ENCODE assay signal across 15 cellular contexts in genomic region chr9:130542457-130543228, GRCh38. TPM values are rescaled to one million over a fixed set of nuclear protein-coding genes. Genes with fewer than 3 reads are reported as not detected.
DNase-seq lines count a peak whose midpoint lies in the region; ATAC-seq and TF ChIP-seq lines count a peak whose summit lies in the region.
"Had no signal": no experiment of that assay in that cellular context is flagged by ENCODE, and none has a peak within 500 bp of the region (broad histone marks: within the 10 kb centered on the region; RNA-seq: fewer than 3 reads in every experiment).

No MANE protein-coding gene starts in this region.

- POLR2A ChIA-PET in HCT116 (lab: Charles Lee): no interaction called here

- CTCF ChIA-PET in HCT116 (lab: Charles Lee): interaction anchor here (1.0 kb wide), 1 partner anchor 142 kb away, joined by 3 read pairs; no protein-coding TSS in a partner anchor

- BruUV-seq in HCT116 (replicated peaks; lab: Mats Ljungman, UMichigan): no TSS peak

- peaks cover 22% of the 10 kb centered on the region for H3K27me3 Mint-ChIP-seq in activated CD4-positive, alpha-beta T cell treated with anti-CD3 and anti-CD28 coated beads, Interleukin-2, amount 10 ng/mL, durations not matched to agents 24 days and 14 days

- H4K20me1 ChIP-seq in BLaER1 treated with 17β-estradiol and CSF1 and Interleukin-3, amounts not matched to agents 10 nM and 100 nM: no peaks in the 10 kb centered on the region; a peak in 1 of 22 replicates
- no peaks in the 10 kb centered on the region for H4K20me1 ChIP-seq in HCT116 (ENCODE audit: insufficient read depth)

- H3K9me2 ChIP-seq in HCT116 (ENCODE audit: insufficient read depth): no peaks in the 10 kb centered on the region

- H3K27ac Mint-ChIP-seq in activated CD4-positive, alpha-beta T cell treated with anti-CD3 and anti-CD28 coated beads, Interleukin-2, amount 10 ng/mL, durations not matched to agents 24 days and 14 days: no peak overlapping the region
- H3K27ac Mint-ChIP-seq: activated B cell treated with CpG ODN at 0.5 μM for 24 hours; activated naive CD4-positive, alpha-beta T cell treated with anti-CD3 and anti-CD28 coated beads, Interleukin-2, amount 10 ng/mL, durations not matched to agents 7 days and 5 days; B cell; progenitor cell of endocrine pancreas had no signal

- H3K9me3 ChIP-seq in BLaER1 treated with 17β-estradiol and CSF1 and Interleukin-3, amounts not matched to agents 10 nM and 100 nM (replicated peaks in 1 of 11): no peaks in the 10 kb centered on the region
- no peaks in the 10 kb centered on the region for H3K9me3 ChIP-seq in HCT116 (ENCODE audit: control insufficient read depth in 1 of 2, insufficient read depth in 1 of 2, low read depth in 1 of 2, low read length in 2 of 2)
- no peaks in the 10 kb centered on the region for H3K9me3 ChIP-seq in esophagus squamous epithelium
- H3K9me3 ChIP-seq: tibial nerve had no signal

- peaks cover 0 to 30% (median 15%) of the 10 kb centered on the region in 11 experiments; a peak in 19 of 22 replicates for H3K27me3 ChIP-seq in BLaER1 treated with 17β-estradiol and CSF1 and Interleukin-3, amounts not matched to agents 10 nM and 100 nM
- peaks cover 2% of the 10 kb centered on the region; the same call in 1 of the 2 replicates for H3K27me3 ChIP-seq in HCT116 (ENCODE audit: insufficient read depth, low read length)
- peaks cover 0 to 55% (median 0%) of the 10 kb centered on the region in 4 donors for H3K27me3 ChIP-seq in esophagus squamous epithelium

- H3K79me2 ChIP-seq in HCT116 (ENCODE audit: insufficient read depth, low read length): no peaks in the 10 kb centered on the region

- no peak for DNase-seq in HCT116 (ENCODE audit: low read depth, low spot score)
- DNase-seq in NOMO-1 treated with dmso at 0.1 percent for 144 hours (lab: John Stamatoyannopoulos, UW; ENCODE audit: unreplicated experiment): peak; percentile 40
- DNase-seq in erythroblast (lab: John Stamatoyannopoulos, UW): peak; percentile 69
- no peak for DNase-seq in amygdala (lab: John Stamatoyannopoulos, UW)
- DNase-seq in activated CD4-positive, CD25-positive, alpha-beta regulatory T cell treated with anti-CD3 and anti-CD28 coated beads, Interleukin-2, amount 50 U/mL, for 72 hours: no peak
- no peak for DNase-seq in activated CD4-positive, alpha-beta T cell treated with anti-CD3 and anti-CD28 coated beads, Interleukin-2, amount 10 ng/mL, durations not matched to agents 24 days and 14 days
- DNase-seq in esophagus squamous epithelium (lab: John Stamatoyannopoulos, UW): no peak
- DNase-seq: activated B cell treated with CpG ODN at 0.5 μM for 24 hours; activated naive CD4-positive, alpha-beta T cell treated with anti-CD3 and anti-CD28 coated beads, Interleukin-2, amount 10 ng/mL, durations not matched to agents 7 days and 5 days; head of caudate nucleus; NCI-H1930 had no signal

- TF ChIP-seq CTCF in HCT116 (IDR thresholded peaks at IDR 0.05 in 2 of 3, conservative IDR thresholded peaks at IDR 0.05 in 1 of 3; ENCODE audit: borderline replicate concordance in 1 of 3, insufficient read depth in 1 of 3, low read depth in 2 of 3, low read length in 2 of 3): no peak
- TF ChIP-seq CTCF in esophagus squamous epithelium (IDR thresholded peaks at IDR 0.05): no peak

- H3K36me3 Mint-ChIP-seq in activated CD4-positive, alpha-beta T cell treated with anti-CD3 and anti-CD28 coated beads, Interleukin-2, amount 10 ng/mL, durations not matched to agents 24 days and 14 days (ENCODE audit: low read depth): no peaks in the 10 kb centered on the region
- H3K36me3 Mint-ChIP-seq: activated naive CD4-positive, alpha-beta T cell treated with anti-CD3 and anti-CD28 coated beads, Interleukin-2, amount 10 ng/mL, durations not matched to agents 7 days and 5 days had no signal

- intact Hi-C loops in HCT116 (cut with micrococcal nuclease): no loop called here
- intact Hi-C loops in activated CD4-positive, alpha-beta T cell treated with anti-CD3 and anti-CD28 coated beads, Interleukin-2, amount 10 ng/mL, durations not matched to agents 24 days and 14 days (cut with micrococcal nuclease): no loop called here
- intact Hi-C loops in esophagus squamous epithelium (cut with DNase I): no loop called here

- ATAC-seq in HCT116: peak; percentile 65

- H3K9me3 Mint-ChIP-seq in activated CD4-positive, alpha-beta T cell treated with anti-CD3 and anti-CD28 coated beads, Interleukin-2, amount 10 ng/mL, durations not matched to agents 24 days and 14 days: no peaks in the 10 kb centered on the region
- H3K9me3 Mint-ChIP-seq: activated B cell treated with CpG ODN at 0.5 μM for 24 hours; activated naive CD4-positive, alpha-beta T cell treated with anti-CD3 and anti-CD28 coated beads, Interleukin-2, amount 10 ng/mL, durations not matched to agents 7 days and 5 days had no signal

- H3K4me3 Mint-ChIP-seq in activated CD4-positive, alpha-beta T cell treated with anti-CD3 and anti-CD28 coated beads, Interleukin-2, amount 10 ng/mL, durations not matched to agents 24 days and 14 days: no peak overlapping the region
- H3K4me3 Mint-ChIP-seq: activated B cell treated with CpG ODN at 0.5 μM for 24 hours; activated naive CD4-positive, alpha-beta T cell treated with anti-CD3 and anti-CD28 coated beads, Interleukin-2, amount 10 ng/mL, durations not matched to agents 7 days and 5 days; B cell had no signal

- peak overlapping the region; percentile 14 to 61 (median 37); a peak in 17 of 22 replicates for H3K4me2 ChIP-seq in BLaER1 treated with 17β-estradiol and CSF1 and Interleukin-3, amounts not matched to agents 10 nM and 100 nM
- peak overlapping the region; percentile 45 for H3K4me2 ChIP-seq in HCT116 (ENCODE audit: low read length)

- H2AFZ ChIP-seq in HCT116 (ENCODE audit: low read depth, low read length, poor library complexity, severe bottlenecking): no peak overlapping the region

- peaks cover 9 to 64% (median 34%) of the 10 kb centered on the region in 10 experiments; a peak in 19 of 20 replicates for H3K4me1 ChIP-seq in BLaER1 treated with 17β-estradiol and CSF1 and Interleukin-3, amounts not matched to agents 10 nM and 100 nM
- peaks cover 5 to 30% of the 10 kb centered on the region in 2 experiments for H3K4me1 ChIP-seq in HCT116 (ENCODE audit: control insufficient read depth in 1 of 2, insufficient read depth in 2 of 2, low read length in 2 of 2)
- H3K4me1 ChIP-seq in esophagus squamous epithelium: peaks cover 5 to 43% (median 10%) of the 10 kb centered on the region in 3 donors

- WGBS in esophagus squamous epithelium, 2 donors: 33 to 36% methylated on average over 5 to 7 of the region's 7 CpGs

- TF ChIP-seq POLR2A in HCT116 (IDR thresholded peaks at IDR 0.05; ENCODE audit: borderline replicate concordance, extremely low read depth, insufficient read depth, insufficient read length) (no peak), erythroblast (IDR thresholded peaks at IDR 0.05; ENCODE audit: low read length) (peak; percentile 21), esophagus squamous epithelium (IDR thresholded peaks at IDR 0.05) (no peak)

- H3K9ac ChIP-seq in BLaER1 treated with 17β-estradiol and CSF1 and Interleukin-3, amounts not matched to agents 10 nM and 100 nM: no peak overlapping the region
- no peak overlapping the region for H3K9ac ChIP-seq in HCT116 (ENCODE audit: low read length)

- H3K27ac ChIP-seq in BLaER1 treated with 17β-estradiol and CSF1 and Interleukin-3, amounts not matched to agents 10 nM and 100 nM: no peak overlapping the region
- H3K27ac ChIP-seq in HCT116 (ENCODE audit: low read depth, low read length): no peak overlapping the region
- H3K27ac ChIP-seq in esophagus squamous epithelium: no peak overlapping the region
- H3K27ac ChIP-seq: tibial nerve had no signal

- no peak overlapping the region for H3K4me3 ChIP-seq in BLaER1 treated with 17β-estradiol and CSF1 and Interleukin-3, amounts not matched to agents 10 nM and 100 nM
- no peak overlapping the region for H3K4me3 ChIP-seq in HCT116 (replicated peaks in 1 of 2; ENCODE audit: low read depth in 1 of 2, low read length in 2 of 2)
- no peak overlapping the region for H3K4me3 ChIP-seq in esophagus squamous epithelium
- H3K4me3 ChIP-seq: tibial nerve had no signal

- no peak for TF ChIP-seq RAD21 in HCT116 (IDR thresholded peaks at IDR 0.05; ENCODE audit: low read depth)

- RAD21 ChIA-PET in HCT116 (lab: Charles Lee; ENCODE audit: low non-redundant PET in 1 of 2, low total read pairs in 2 of 2, uncharacterized antibody in 2 of 2, unreplicated experiment in 2 of 2): no interaction called here

- no peaks in the 10 kb centered on the region for H3K36me3 ChIP-seq in BLaER1 treated with 17β-estradiol and CSF1 and Interleukin-3, amounts not matched to agents 10 nM and 100 nM
- H3K36me3 ChIP-seq in HCT116 (ENCODE audit: control insufficient read depth in 1 of 2, insufficient read depth in 2 of 2, low read length in 2 of 2) (no peaks in the 10 kb centered on the region), esophagus squamous epithelium (no peaks in the 10 kb centered on the region)
- H3K36me3 ChIP-seq: tibial nerve had no signal

- peaks cover 1% of the 10 kb centered on the region for H3K4me1 Mint-ChIP-seq in activated CD4-positive, alpha-beta T cell treated with anti-CD3 and anti-CD28 coated beads, Interleukin-2, amount 10 ng/mL, durations not matched to agents 24 days and 14 days
- H3K4me1 Mint-ChIP-seq: activated naive CD4-positive, alpha-beta T cell treated with anti-CD3 and anti-CD28 coated beads, Interleukin-2, amount 10 ng/mL, durations not matched to agents 7 days and 5 days had no signal

TF ChIP-seq in HCT116, 20 proteins besides CTCF, POLR2A, EP300 and RAD21:
- peak; percentile 65 for TF ChIP-seq EGR1 (IDR thresholded peaks at IDR 0.05; ENCODE audit: low read depth)
- no peak for TF ChIP-seq SIN3A (IDR thresholded peaks at IDR 0.05; ENCODE audit: low read depth)
- peak; percentile 34 for TF ChIP-seq TCF7L2 (IDR thresholded peaks at IDR 0.05; ENCODE audit: borderline replicate concordance, extremely low read depth, insufficient read depth, insufficient read length)
- TF ChIP-seq FOSL1 (IDR thresholded peaks at IDR 0.05; ENCODE audit: low read depth): no peak

RNA-seq across cellular contexts. Expression of gene FUBP3, which starts 36.7 kb away (rescaled TPM):
- 73.7 TPM for total RNA-seq in HCT116 (2021; ENCODE audit: unreplicated experiment)
- polyA plus RNA-seq in HCT116 (2012): 68.2 and 72.3 TPM in 2 replicates
- total RNA-seq in activated CD4-positive, alpha-beta T cell treated with anti-CD3 and anti-CD28 coated beads, Interleukin-2, amount 10 ng/mL, durations not matched to agents 24 days and 14 days: 51.1 and 55.8 TPM in 2 replicates
- total RNA-seq in esophagus squamous epithelium: 10 to 100 TPM; 28.2 to 39.0 (median 33.9) TPM

Comparison
In these comparisons a context has a peak if more than half of its experiments do, and no peak if none do; other contexts are left out.
1. DNase-seq: peak in NOMO-1 treated with dmso at 0.1 percent for 144 hours (single experiment) and erythroblast (2 of 2); none in HCT116 (single experiment), amygdala (0 of 56), activated CD4-positive, CD25-positive, alpha-beta regulatory T cell treated with anti-CD3 and anti-CD28 coated beads, Interleukin-2, amount 50 U/mL, for 72 hours (single experiment), activated CD4-positive, alpha-beta T cell treated with anti-CD3 and anti-CD28 coated beads, Interleukin-2, amount 10 ng/mL, durations not matched to agents 24 days and 14 days (single experiment) and esophagus squamous epithelium (single experiment).